Comparison of ENCODE assay signal across 11 cellular contexts in the genomic region with DNA sequence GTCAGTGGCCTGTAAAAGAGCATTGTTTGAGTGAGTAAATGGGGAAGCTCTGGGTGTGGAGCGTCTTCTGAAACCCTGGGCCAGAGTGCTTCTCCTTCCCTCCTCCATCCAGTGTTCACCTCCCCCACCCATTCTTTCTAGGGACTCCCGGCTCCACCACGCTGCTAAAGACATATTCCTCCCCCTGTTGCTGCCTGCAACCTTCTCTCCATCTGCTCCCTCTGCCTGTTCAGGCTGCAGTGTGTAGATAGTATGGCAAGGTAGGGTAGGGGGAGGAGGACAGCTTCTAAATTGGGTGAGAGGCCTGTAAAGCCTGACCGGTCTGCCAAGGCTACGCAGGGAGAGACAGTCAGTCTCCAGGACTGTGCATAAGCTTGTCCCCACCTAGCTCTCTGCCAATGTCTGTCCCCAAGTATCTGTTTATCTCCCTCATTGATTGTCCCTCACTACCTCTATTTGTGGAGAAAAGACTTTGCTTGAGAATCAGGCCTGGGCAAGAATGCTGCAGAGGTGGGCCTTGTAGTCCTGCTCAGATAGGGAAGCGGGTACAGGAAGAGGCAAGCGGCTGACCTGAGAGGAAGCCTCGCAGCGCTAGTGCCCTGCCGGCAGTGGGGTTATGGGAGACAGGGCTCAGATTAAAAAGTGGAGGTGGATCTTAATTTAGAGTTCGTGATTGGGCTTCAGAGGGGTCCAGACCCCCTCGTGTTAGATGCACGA. TPM values are rescaled to one million over a fixed set of nuclear protein-coding genes. Genes with fewer than 3 reads are reported as not detected.
A peak's percentile ranks its signal among the peaks of the same experiment; 100 is the strongest.
DNase-seq lines count a peak whose midpoint lies in the region; ATAC-seq and TF ChIP-seq lines count a peak whose summit lies in the region.
"Had no signal": no experiment of that assay in that cellular context is flagged by ENCODE, and none has a peak within 500 bp of the region (broad histone marks: within the 10 kb centered on the region; RNA-seq: fewer than 3 reads in every experiment).

No MANE protein-coding gene starts in this region.

- no peaks in the 10 kb centered on the region for H3K79me2 ChIP-seq in H9 (ENCODE audit: insufficient read depth, low read length)

- H3T11ph ChIP-seq in H9 (ENCODE audit: low read length), result no peak overlapping the region

- H3K14ac ChIP-seq in H9 (ENCODE audit: insufficient read depth, low read length), result no peak overlapping the region

- no peak overlapping the region for H2BK120ac ChIP-seq in H9 (ENCODE audit: low read depth, low read length, poor library complexity, severe bottlenecking)

- H3K18ac ChIP-seq in H9 (ENCODE audit: insufficient read length, low read depth, low read length), result no peak overlapping the region

- H3K27ac ChIP-seq in H9 (ENCODE audit: insufficient read length, low read depth, low read length), result no peak overlapping the region
- no peak overlapping the region for H3K27ac ChIP-seq in aorta (ENCODE audit: low read depth in 1 of 2, low read length in 2 of 2)
- H3K27ac ChIP-seq: vagina had no signal

- H3K36me3 Mint-ChIP-seq in H9 (ENCODE audit: insufficient read depth in 1 of 3, low read depth in 3 of 3), result no peaks in the 10 kb centered on the region; a peak in 1 of 7 replicates
- no peaks in the 10 kb centered on the region for H3K36me3 Mint-ChIP-seq in neural crest cell (ENCODE audit: low read depth)

- H3K27me3 ChIP-seq in H9 (ENCODE audit: insufficient read depth, low read length), result peaks cover 16% of the 10 kb centered on the region; the same call in 1 of the 2 replicates
- no peaks in the 10 kb centered on the region for H3K27me3 ChIP-seq in aorta (ENCODE audit: control insufficient read depth in 1 of 2, insufficient read depth in 2 of 2, low read length in 1 of 2)

- no peak for ATAC-seq in aorta (ENCODE audit: low FRiP score)

- no peak overlapping the region for H2AK5ac ChIP-seq in H9 (ENCODE audit: insufficient read length, low read length)

- no peak overlapping the region for H4K91ac ChIP-seq in H9 (ENCODE audit: insufficient read length, low read depth, low read length)

- peaks cover 6% of the 10 kb centered on the region for H3K23me2 ChIP-seq in H9 (ENCODE audit: insufficient read length, low read depth, low read length, poor library complexity, severe bottlenecking)

- no peak for TF ChIP-seq CTCF in H9 (conservative IDR thresholded peaks at IDR 0.05)
- TF ChIP-seq CTCF in neural crest cell (conservative IDR thresholded peaks at IDR 0.05), result no peak

- H2BK12ac ChIP-seq in H9 (ENCODE audit: insufficient read length, low read depth, low read length), result no peak overlapping the region

- no peaks in the 10 kb centered on the region for H3K36me3 ChIP-seq in aorta (ENCODE audit: control insufficient read depth in 1 of 2, insufficient read depth in 2 of 2, low read length in 1 of 2)
- H3K36me3 ChIP-seq: vagina had no signal

- WGBS in H9 (ENCODE audit: extremely low coverage, insufficient read length, low lambda C conversion rate), result no CpG with 5 or more reads among the region's 13 CpGs
- WGBS in aorta, 2 donors, result 47% methylated on average over 13 of the region's 13 CpGs

- no peak overlapping the region for H4K5ac ChIP-seq in H9 (ENCODE audit: insufficient read length, low read depth, low read length)

- no peaks in the 10 kb centered on the region for H4K20me1 ChIP-seq in H9 (ENCODE audit: control insufficient read depth, insufficient read depth, insufficient read length)

- H4K8ac ChIP-seq in H9 (replicated peaks; ENCODE audit: insufficient read length, low read depth, low read length), result no peak overlapping the region

- H3K4me3 Mint-ChIP-seq in H9 (peak overlapping the region; percentile 64 to 81), neural crest cell (peak overlapping the region; percentile 82)
- H3K4me3 Mint-ChIP-seq: activated CD4-positive, alpha-beta memory T cell treated with anti-CD3 and anti-CD28 coated beads, Interleukin-2, amount 10 ng/mL, durations not matched to agents 7 days and 5 days had no signal

- H3K4me3 ChIP-seq in aorta (ENCODE audit: low read length in 2 of 2), result no peak overlapping the region

- H3K79me1 ChIP-seq in H9 (ENCODE audit: insufficient read depth, low read depth, low read length, poor library complexity, severe bottlenecking), result no peaks in the 10 kb centered on the region

- H2AFZ ChIP-seq in H9 (ENCODE audit: low read length), result no peak overlapping the region

- no peaks in the 10 kb centered on the region for H3K9me3 ChIP-seq in H9 (ENCODE audit: control insufficient read depth, low read depth, low read length)
- no peaks in the 10 kb centered on the region for H3K9me3 ChIP-seq in aorta (ENCODE audit: control insufficient read depth, low read length)
- H3K9me3 ChIP-seq: vagina had no signal

- H3K4me1 ChIP-seq in H9 (ENCODE audit: insufficient read depth, low read length) (no peaks in the 10 kb centered on the region), aorta (ENCODE audit: control insufficient read depth in 1 of 2, insufficient read depth in 2 of 2, low read length in 2 of 2) (no peaks in the 10 kb centered on the region)

- H3K4me1 Mint-ChIP-seq in H9, result peaks cover 18 to 23% of the 10 kb centered on the region in 2 experiments
- peaks cover 5% of the 10 kb centered on the region for H3K4me1 Mint-ChIP-seq in neural crest cell
- H3K4me1 Mint-ChIP-seq: activated CD4-positive, alpha-beta memory T cell treated with anti-CD3 and anti-CD28 coated beads, Interleukin-2, amount 10 ng/mL, durations not matched to agents 7 days and 5 days had no signal

- H3K4ac ChIP-seq in H9 (ENCODE audit: low read depth, low read length), result no peak overlapping the region

- DNase-seq in H9 (peak; percentile 44), NCI-H1694 treated with DMSO at 0.1 percent for 48 hours (lab: John Stamatoyannopoulos, UW) (peak; percentile 84), cerebellum (ENCODE audit: low spot score) (peak; percentile 26), neural crest cell (ENCODE audit: low read depth, low spot score) (no peak), cortex of kidney (lab: John Stamatoyannopoulos, UW) (no peak), aorta (no peak)
- DNase-seq in stimulated activated CD4-positive, alpha-beta T cell treated with anti-CD3 and anti-CD28 coated beads, Interleukin-2, amount 100 ng/mL, for 24 hours, result no peak
- DNase-seq: activated CD4-positive, alpha-beta memory T cell treated with anti-CD3 and anti-CD28 coated beads, Interleukin-2, amount 10 ng/mL, durations not matched to agents 7 days and 5 days; DMS79 treated with DMSO at 0.1 percent for 48 hours; erythroblast had no signal

- H3K9ac ChIP-seq in H9 (ENCODE audit: extremely low read depth, insufficient read length, low read length), result no peak overlapping the region

- no peak overlapping the region for H3K56ac ChIP-seq in H9 (ENCODE audit: insufficient read length, low read depth, low read length)

- intact Hi-C loops in aorta (cut with DNase I), result no loop called here

- H2BK20ac ChIP-seq in H9 (ENCODE audit: low read depth, low read length, poor library complexity, severe bottlenecking), result no peak overlapping the region

- no peak overlapping the region for H2BK15ac ChIP-seq in H9 (ENCODE audit: low read depth, low read length)

- H3K27me3 Mint-ChIP-seq in H9 (ENCODE audit: low read depth), result peaks cover 89% of the 10 kb centered on the region
- H3K27me3 Mint-ChIP-seq in neural crest cell (ENCODE audit: low read depth), result peaks cover 91% of the 10 kb centered on the region

- H2BK5ac ChIP-seq in H9 (ENCODE audit: insufficient read length, low read length), result no peak overlapping the region

- H3K9me3 Mint-ChIP-seq in H9, result peaks cover 0 to 2% of the 10 kb centered on the region in 2 experiments; a peak in 2 of 5 replicates
- H3K9me3 Mint-ChIP-seq in neural crest cell, result no peaks in the 10 kb centered on the region
- H3K9me3 Mint-ChIP-seq: activated CD4-positive, alpha-beta memory T cell treated with anti-CD3 and anti-CD28 coated beads, Interleukin-2, amount 10 ng/mL, durations not matched to agents 7 days and 5 days had no signal

- no peak overlapping the region for H3K23ac ChIP-seq in H9 (ENCODE audit: insufficient read length, low read depth, low read length)

- H3K27ac Mint-ChIP-seq in H9 (no peak overlapping the region), neural crest cell (ENCODE audit: unreplicated experiment) (no peak overlapping the region)
- H3K27ac Mint-ChIP-seq: activated CD4-positive, alpha-beta memory T cell treated with anti-CD3 and anti-CD28 coated beads, Interleukin-2, amount 10 ng/mL, durations not matched to agents 7 days and 5 days had no signal

- peak overlapping the region; percentile 79 for H3K4me2 ChIP-seq in H9 (ENCODE audit: insufficient read depth, insufficient read length, low read length)

RNA-seq across cellular contexts. Expression of a gene that starts 0.9 kb away (rescaled TPM):
- 0.09 and 0.13 TPM in 2 replicates for total RNA-seq in H9 (2021)
- 96.7 TPM for total RNA-seq in cerebellum
- 1.6 and 1.7 TPM in 2 replicates for total RNA-seq in neural crest cell
- total RNA-seq in aorta, result under 1 TPM in 1 of 2 donors, not detected in 1; 0.18 TPM
- polyA plus RNA-seq in aorta, result not detected
- total RNA-seq: activated CD4-positive, alpha-beta memory T cell treated with anti-CD3 and anti-CD28 coated beads, Interleukin-2, amount 10 ng/mL, durations not matched to agents 7 days and 5 days had no signal

Comparison
In these comparisons a context has a peak if more than half of its experiments do, and no peak if none do; other contexts are left out.
1. DNase-seq: peak in H9 (single experiment), NCI-H1694 treated with DMSO at 0.1 percent for 48 hours (single experiment) and cerebellum (single experiment); none in neural crest cell (single experiment), cortex of kidney (single experiment), aorta (0 of 2) and stimulated activated CD4-positive, alpha-beta T cell treated with anti-CD3 and anti-CD28 coated beads, Interleukin-2, amount 100 ng/mL, for 24 hours (0 of 2).
2. RNA of a gene that starts 0.9 kb away (total RNA-seq): 96.7 TPM in cerebellum (single experiment); 1.6 to 1.7 TPM in neural crest cell, 0.18 TPM in aorta and 0.09 to 0.13 TPM in H9; every median in the first group is over 10 times any median in the second.